1 cellular context compared by ENCODE assay signal in the genomic region with DNA sequence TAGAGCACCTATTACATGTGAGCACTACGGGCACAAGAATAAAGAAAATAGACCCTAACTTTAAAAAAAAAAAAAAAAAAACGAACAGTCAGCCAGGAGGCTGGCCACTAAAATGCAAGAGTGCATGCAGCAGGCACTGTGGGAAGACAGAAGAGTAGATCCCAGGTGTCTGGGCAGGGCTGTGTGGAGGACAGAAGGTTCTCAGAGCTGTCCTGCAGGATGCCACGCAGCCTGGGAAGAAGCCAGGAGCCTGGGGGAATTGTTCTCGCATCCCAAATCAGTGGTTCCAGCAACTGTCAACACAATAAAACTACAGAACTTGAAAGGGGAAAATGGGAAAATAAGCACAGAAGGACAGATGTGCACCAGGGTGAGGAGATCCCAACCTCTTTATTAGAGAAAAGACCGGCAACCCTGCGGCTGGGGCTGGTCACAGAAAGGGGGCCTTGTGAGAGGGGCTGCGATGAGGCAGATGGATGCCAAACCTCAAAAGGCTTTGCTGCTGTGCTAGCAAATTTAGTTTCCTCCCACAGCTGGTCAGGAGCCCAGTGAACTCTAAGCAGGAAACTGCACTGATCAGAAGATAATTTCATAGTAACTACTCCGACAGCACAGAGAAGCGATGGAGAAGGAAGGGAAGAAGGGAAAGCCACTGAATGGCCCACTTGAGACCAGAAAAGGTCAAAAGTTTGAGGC.
TF ChIP-seq lines count a peak whose summit lies in the region.

No MANE protein-coding gene starts in this region.

TF ChIP-seq in K562, 482 proteins besides CTCF, POLR2A, EP300 and RAD21 (continued from another document and continues in another):
- TF ChIP-seq, protein P1, sequence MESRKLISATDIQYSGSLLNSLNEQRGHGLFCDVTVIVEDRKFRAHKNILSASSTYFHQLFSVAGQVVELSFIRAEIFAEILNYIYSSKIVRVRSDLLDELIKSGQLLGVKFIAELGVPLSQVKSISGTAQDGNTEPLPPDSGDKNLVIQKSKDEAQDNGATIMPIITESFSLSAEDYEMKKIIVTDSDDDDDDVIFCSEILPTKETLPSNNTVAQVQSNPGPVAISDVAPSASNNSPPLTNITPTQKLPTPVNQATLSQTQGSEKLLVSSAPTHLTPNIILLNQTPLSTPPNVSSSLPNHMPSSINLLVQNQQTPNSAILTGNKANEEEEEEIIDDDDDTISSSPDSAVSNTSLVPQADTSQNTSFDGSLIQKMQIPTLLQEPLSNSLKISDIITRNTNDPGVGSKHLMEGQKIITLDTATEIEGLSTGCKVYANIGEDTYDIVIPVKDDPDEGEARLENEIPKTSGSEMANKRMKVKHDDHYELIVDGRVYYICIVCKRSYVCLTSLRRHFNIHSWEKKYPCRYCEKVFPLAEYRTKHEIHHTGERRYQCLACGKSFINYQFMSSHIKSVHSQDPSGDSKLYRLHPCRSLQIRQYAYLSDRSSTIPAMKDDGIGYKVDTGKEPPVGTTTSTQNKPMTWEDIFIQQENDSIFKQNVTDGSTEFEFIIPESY (CRISPR knock-in tag; IDR thresholded peaks at IDR 0.05) = no peak
- TF ChIP-seq HNRNPLL (IDR thresholded peaks at IDR 0.05; ENCODE audit: low read depth, low read length, poor library complexity, severe bottlenecking) (peak; percentile 26), RNF2 (IDR thresholded peaks at IDR 0.05) (peak; percentile 46; the same call in 1 of the 2 replicates), PTTG1 (tag; IDR thresholded peaks at IDR 0.05; ENCODE audit: low read depth) (no peak), DMBX1 (CRISPR knock-in tag; IDR thresholded peaks at IDR 0.05; ENCODE audit: borderline replicate concordance) (no peak), FOXA3 (CRISPR knock-in tag; conservative IDR thresholded peaks at IDR 0.05 in 1 of 2, IDR thresholded peaks at IDR 0.05 in 1 of 2) (no peak), RBM17 (IDR thresholded peaks at IDR 0.05; ENCODE audit: borderline replicate concordance, low read depth, low read length) (no peak), NR1H2 (CRISPR knock-in tag; IDR thresholded peaks at IDR 0.05) (no peak), RBM15 (IDR thresholded peaks at IDR 0.05; ENCODE audit: insufficient read depth, low read length) (no peak), HCFC1 (IDR thresholded peaks at IDR 0.05; ENCODE audit: low read depth, low read length) (no peak), ZC3H11A (IDR thresholded peaks at IDR 0.05; ENCODE audit: low read depth, low read length) (no peak), RFX1 (IDR thresholded peaks at IDR 0.05) (peak; percentile 20; the same call in 1 of the 2 replicates), POLR2G (IDR thresholded peaks at IDR 0.05; ENCODE audit: low read depth, low read length) (no peak), SRSF3 (IDR thresholded peaks at IDR 0.05; ENCODE audit: insufficient read depth, low read length) (no peak), TEAD2 (tag; IDR thresholded peaks at IDR 0.05) (no peak), CHD4 (IDR thresholded peaks at IDR 0.05; ENCODE audit: insufficient read depth, insufficient replicate concordance, low read depth, low read length, poor library complexity, severe bottlenecking) (no peak), ZNF121 (CRISPR knock-in tag; conservative IDR thresholded peaks at IDR 0.05) (no peak), CEBPG (CRISPR knock-in tag; IDR thresholded peaks at IDR 0.05) (no peak), CEBPG (tag; conservative IDR thresholded peaks at IDR 0.05 in 1 of 2, IDR thresholded peaks at IDR 0.05 in 1 of 2) (no peak), NR2C2 (CRISPR knock-in tag; IDR thresholded peaks at IDR 0.05) (no peak), NR2C2 (tag; IDR thresholded peaks at IDR 0.05) (peak; percentile 21; the same call in 1 of the 2 replicates), RCOR1 (IDR thresholded peaks at IDR 0.05; ENCODE audit: borderline replicate concordance in 1 of 2, low read depth in 2 of 2, low read length in 2 of 2) (peak in 1 of 2 experiments; percentile 76; a peak in 2 of 4 replicates), CBX1 (IDR thresholded peaks at IDR 0.05; ENCODE audit: low read depth) (no peak), ERF (CRISPR knock-in tag; IDR thresholded peaks at IDR 0.05) (no peak), ZNF384 (IDR thresholded peaks at IDR 0.05; ENCODE audit: low read depth, low read length) (peak; percentile 14; the same call in 1 of the 2 replicates), RUNX1 (IDR thresholded peaks at IDR 0.05; ENCODE audit: low read depth) (no peak), RBM39 (optimal IDR thresholded peaks at IDR 0.05; ENCODE audit: low read depth, low read length) (no peak), SMARCA4 (IDR thresholded peaks at IDR 0.05) (peak; percentile 25; the same call in 1 of the 2 replicates), NCOA4 (IDR thresholded peaks at IDR 0.05; ENCODE audit: partially characterized antibody) (no peak), ZKSCAN3 (CRISPR knock-in tag; IDR thresholded peaks at IDR 0.05) (no peak)
- TF ChIP-seq, protein P2, sequence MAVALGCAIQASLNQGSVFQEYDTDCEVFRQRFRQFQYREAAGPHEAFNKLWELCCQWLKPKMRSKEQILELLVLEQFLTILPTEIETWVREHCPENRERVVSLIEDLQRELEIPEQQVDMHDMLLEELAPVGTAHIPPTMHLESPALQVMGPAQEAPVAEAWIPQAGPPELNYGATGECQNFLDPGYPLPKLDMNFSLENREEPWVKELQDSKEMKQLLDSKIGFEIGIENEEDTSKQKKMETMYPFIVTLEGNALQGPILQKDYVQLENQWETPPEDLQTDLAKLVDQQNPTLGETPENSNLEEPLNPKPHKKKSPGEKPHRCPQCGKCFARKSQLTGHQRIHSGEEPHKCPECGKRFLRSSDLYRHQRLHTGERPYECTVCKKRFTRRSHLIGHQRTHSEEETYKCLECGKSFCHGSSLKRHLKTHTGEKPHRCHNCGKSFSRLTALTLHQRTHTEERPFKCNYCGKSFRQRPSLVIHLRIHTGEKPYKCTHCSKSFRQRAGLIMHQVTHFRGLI (CRISPR knock-in tag; IDR thresholded peaks at IDR 0.05) = no peak
- TF ChIP-seq, protein P3, sequence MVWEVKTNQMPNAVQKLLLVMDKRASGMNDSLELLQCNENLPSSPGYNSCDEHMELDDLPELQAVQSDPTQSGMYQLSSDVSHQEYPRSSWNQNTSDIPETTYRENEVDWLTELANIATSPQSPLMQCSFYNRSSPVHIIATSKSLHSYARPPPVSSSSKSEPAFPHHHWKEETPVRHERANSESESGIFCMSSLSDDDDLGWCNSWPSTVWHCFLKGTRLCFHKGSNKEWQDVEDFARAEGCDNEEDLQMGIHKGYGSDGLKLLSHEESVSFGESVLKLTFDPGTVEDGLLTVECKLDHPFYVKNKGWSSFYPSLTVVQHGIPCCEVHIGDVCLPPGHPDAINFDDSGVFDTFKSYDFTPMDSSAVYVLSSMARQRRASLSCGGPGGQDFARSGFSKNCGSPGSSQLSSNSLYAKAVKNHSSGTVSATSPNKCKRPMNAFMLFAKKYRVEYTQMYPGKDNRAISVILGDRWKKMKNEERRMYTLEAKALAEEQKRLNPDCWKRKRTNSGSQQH (CRISPR knock-in tag; IDR thresholded peaks at IDR 0.05) = no peak
- TF ChIP-seq, protein P4, sequence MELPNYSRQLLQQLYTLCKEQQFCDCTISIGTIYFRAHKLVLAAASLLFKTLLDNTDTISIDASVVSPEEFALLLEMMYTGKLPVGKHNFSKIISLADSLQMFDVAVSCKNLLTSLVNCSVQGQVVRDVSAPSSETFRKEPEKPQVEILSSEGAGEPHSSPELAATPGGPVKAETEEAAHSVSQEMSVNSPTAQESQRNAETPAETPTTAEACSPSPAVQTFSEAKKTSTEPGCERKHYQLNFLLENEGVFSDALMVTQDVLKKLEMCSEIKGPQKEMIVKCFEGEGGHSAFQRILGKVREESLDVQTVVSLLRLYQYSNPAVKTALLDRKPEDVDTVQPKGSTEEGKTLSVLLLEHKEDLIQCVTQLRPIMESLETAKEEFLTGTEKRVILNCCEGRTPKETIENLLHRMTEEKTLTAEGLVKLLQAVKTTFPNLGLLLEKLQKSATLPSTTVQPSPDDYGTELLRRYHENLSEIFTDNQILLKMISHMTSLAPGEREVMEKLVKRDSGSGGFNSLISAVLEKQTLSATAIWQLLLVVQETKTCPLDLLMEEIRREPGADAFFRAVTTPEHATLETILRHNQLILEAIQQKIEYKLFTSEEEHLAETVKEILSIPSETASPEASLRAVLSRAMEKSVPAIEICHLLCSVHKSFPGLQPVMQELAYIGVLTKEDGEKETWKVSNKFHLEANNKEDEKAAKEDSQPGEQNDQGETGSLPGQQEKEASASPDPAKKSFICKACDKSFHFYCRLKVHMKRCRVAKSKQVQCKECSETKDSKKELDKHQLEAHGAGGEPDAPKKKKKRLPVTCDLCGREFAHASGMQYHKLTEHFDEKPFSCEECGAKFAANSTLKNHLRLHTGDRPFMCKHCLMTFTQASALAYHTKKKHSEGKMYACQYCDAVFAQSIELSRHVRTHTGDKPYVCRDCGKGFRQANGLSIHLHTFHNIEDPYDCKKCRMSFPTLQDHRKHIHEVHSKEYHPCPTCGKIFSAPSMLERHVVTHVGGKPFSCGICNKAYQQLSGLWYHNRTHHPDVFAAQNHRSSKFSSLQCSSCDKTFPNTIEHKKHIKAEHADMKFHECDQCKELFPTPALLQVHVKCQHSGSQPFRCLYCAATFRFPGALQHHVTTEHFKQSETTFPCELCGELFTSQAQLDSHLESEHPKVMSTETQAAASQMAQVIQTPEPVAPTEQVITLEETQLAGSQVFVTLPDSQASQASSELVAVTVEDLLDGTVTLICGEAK (IDR thresholded peaks at IDR 0.05) = no peak
- TF ChIP-seq, protein P4 (CRISPR knock-in tag; IDR thresholded peaks at IDR 0.05) = no peak
- TF ChIP-seq, protein P5, sequence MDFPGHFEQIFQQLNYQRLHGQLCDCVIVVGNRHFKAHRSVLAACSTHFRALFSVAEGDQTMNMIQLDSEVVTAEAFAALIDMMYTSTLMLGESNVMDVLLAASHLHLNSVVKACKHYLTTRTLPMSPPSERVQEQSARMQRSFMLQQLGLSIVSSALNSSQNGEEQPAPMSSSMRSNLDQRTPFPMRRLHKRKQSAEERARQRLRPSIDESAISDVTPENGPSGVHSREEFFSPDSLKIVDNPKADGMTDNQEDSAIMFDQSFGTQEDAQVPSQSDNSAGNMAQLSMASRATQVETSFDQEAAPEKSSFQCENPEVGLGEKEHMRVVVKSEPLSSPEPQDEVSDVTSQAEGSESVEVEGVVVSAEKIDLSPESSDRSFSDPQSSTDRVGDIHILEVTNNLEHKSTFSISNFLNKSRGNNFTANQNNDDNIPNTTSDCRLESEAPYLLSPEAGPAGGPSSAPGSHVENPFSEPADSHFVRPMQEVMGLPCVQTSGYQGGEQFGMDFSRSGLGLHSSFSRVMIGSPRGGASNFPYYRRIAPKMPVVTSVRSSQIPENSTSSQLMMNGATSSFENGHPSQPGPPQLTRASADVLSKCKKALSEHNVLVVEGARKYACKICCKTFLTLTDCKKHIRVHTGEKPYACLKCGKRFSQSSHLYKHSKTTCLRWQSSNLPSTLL (IDR thresholded peaks at IDR 0.05) = no peak
- TF ChIP-seq, protein P6, sequence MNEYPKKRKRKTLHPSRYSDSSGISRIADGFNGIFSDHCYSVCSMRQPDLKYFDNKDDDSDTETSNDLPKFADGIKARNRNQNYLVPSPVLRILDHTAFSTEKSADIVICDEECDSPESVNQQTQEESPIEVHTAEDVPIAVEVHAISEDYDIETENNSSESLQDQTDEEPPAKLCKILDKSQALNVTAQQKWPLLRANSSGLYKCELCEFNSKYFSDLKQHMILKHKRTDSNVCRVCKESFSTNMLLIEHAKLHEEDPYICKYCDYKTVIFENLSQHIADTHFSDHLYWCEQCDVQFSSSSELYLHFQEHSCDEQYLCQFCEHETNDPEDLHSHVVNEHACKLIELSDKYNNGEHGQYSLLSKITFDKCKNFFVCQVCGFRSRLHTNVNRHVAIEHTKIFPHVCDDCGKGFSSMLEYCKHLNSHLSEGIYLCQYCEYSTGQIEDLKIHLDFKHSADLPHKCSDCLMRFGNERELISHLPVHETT (CRISPR knock-in tag; conservative IDR thresholded peaks at IDR 0.05 in 1 of 2, IDR thresholded peaks at IDR 0.05 in 1 of 2) = no peak
- TF ChIP-seq, protein P7, sequence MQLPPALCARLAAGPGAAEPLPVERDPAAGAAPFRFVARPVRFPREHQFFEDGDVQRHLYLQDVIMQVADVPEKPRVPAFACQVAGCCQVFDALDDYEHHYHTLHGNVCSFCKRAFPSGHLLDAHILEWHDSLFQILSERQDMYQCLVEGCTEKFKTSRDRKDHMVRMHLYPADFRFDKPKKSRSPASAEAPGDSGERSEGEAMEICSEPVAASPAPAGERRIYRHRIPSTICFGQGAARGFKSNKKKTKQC (CRISPR knock-in tag; IDR thresholded peaks at IDR 0.05) = no peak
- TF ChIP-seq, protein P8, sequence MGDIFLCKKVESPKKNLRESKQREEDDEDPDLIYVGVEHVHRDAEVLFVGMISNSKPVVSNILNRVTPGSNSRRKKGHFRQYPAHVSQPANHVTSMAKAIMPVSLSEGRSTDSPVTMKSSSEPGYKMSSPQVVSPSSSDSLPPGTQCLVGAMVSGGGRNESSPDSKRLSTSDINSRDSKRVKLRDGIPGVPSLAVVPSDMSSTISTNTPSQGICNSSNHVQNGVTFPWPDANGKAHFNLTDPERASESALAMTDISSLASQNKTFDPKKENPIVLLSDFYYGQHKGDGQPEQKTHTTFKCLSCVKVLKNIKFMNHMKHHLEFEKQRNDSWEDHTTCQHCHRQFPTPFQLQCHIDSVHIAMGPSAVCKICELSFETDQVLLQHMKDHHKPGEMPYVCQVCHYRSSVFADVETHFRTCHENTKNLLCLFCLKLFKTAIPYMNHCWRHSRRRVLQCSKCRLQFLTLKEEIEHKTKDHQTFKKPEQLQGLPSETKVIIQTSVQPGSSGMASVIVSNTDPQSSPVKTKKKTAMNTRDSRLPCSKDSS (IDR thresholded peaks at IDR 0.05; ENCODE audit: low read depth, partially characterized antibody) = no peak
